8 cellular contexts compared by ENCODE assay signal in genomic region chr9:129497064-129497836, GRCh38.
DNase-seq lines count a peak whose midpoint lies in the region; ATAC-seq, FAIRE-seq and TF ChIP-seq lines count a peak whose summit lies in the region.

No MANE protein-coding gene starts in this region.

- H3K4me1 ChIP-seq in Caco-2 (peaks cover 53% of the 10 kb centered on the region), left lung (peaks cover 30 to 64% of the 10 kb centered on the region in 2 donors), subcutaneous abdominal adipose tissue (ENCODE audit: control insufficient read depth in 5 of 5, insufficient read depth in 5 of 5, low read length in 5 of 5) (peaks cover 9 to 75% (median 62%) of the 10 kb centered on the region in 5 donors)

- H3K36me3 ChIP-seq in Caco-2 (ENCODE audit: control insufficient read depth, insufficient read depth, low read length) (no peaks in the 10 kb centered on the region), bronchial epithelial cell (ENCODE audit: control insufficient read depth, insufficient read depth, low read length) (peaks cover 2% of the 10 kb centered on the region), left lung (peaks cover 0 to 24% of the 10 kb centered on the region in 2 donors), subcutaneous abdominal adipose tissue (ENCODE audit: control insufficient read depth in 5 of 5, insufficient read depth in 5 of 5, low read length in 5 of 5) (peaks cover 0 to 15% (median 9%) of the 10 kb centered on the region in 5 donors)

- peak overlapping the region; percentile 79 for H3K27ac Mint-ChIP-seq in Caco-2 (ENCODE audit: unreplicated experiment)

- peaks cover 41% of the 10 kb centered on the region for H3K4me1 Mint-ChIP-seq in Caco-2 (ENCODE audit: low read depth, unreplicated experiment)

- peak overlapping the region; percentile 75 for H3K4me3 Mint-ChIP-seq in Caco-2 (ENCODE audit: unreplicated experiment)

- H3K4me3 ChIP-seq in Caco-2 (ENCODE audit: low read depth, low read length) (peak overlapping the region; percentile 50), bronchial epithelial cell (ENCODE audit: low read depth, low read length) (peak overlapping the region; percentile 71), left lung (peak overlapping the region; percentile 47 to 59), subcutaneous abdominal adipose tissue (ENCODE audit: low read depth in 1 of 5, low read length in 5 of 5) (peak overlapping the region; percentile 66 to 84 (median 77))

- intact Hi-C loops in Caco-2 (cut with micrococcal nuclease; ENCODE audit: unreplicated experiment) = loop anchor here (2.0 to 5.0 kb wide), 2 partner anchors 72 to 100 kb away; no protein-coding TSS in a partner anchor
- intact Hi-C loops in left lung (cut with DNase I) = loop anchor here in 1 of 2 donors (5.0 kb wide), 1 partner anchor 110 kb away; no protein-coding TSS in a partner anchor

- H3K36me3 Mint-ChIP-seq in Caco-2 (ENCODE audit: insufficient read depth, unreplicated experiment) = peaks cover 44% of the 10 kb centered on the region

- BruUV-seq in Caco-2 (replicated peaks; lab: Mats Ljungman, UMichigan) = no TSS peak

- CTCF ChIA-PET in Caco-2 (lab: Charles Lee) = interaction anchor here (0.5 to 1.6 kb wide), 8 partner anchors 30 to 129 kb away, joined by 3 to 6 read pairs (median 3); partner anchors contain the start of gene NTMT1

- no peak for DNase-seq in Caco-2
- peak; percentile 83 for DNase-seq in NCI-H1694 treated with DMSO at 0.1 percent for 48 hours (lab: John Stamatoyannopoulos, UW)
- DNase-seq in bronchial epithelial cell (ENCODE audit: low read depth) = no peak
- DNase-seq in left lung = peak in 1 of 2 donors; percentile 72

- H3K9ac ChIP-seq in subcutaneous abdominal adipose tissue (ENCODE audit: low read length in 5 of 5) = peak overlapping the region; percentile 59 to 98 (median 73)

- H3K9me3 ChIP-seq in Caco-2 (no peaks in the 10 kb centered on the region), left lung (no peaks in the 10 kb centered on the region), subcutaneous abdominal adipose tissue (ENCODE audit: control insufficient read depth in 5 of 5, low read length in 5 of 5) (no peaks in the 10 kb centered on the region)

- ATAC-seq in left lung = peak; percentile 3
- no peak for ATAC-seq in GM18517 (IDR thresholded peaks at IDR 0.05; ENCODE audit: unreplicated experiment)
- ATAC-seq in HG02610 (IDR thresholded peaks at IDR 0.05; ENCODE audit: unreplicated experiment) = no peak
- no peak for ATAC-seq in HG02763 (IDR thresholded peaks at IDR 0.05; ENCODE audit: unreplicated experiment)

- POLR2A ChIA-PET in Caco-2 (lab: Charles Lee) = interaction anchor here (0.5 to 3.6 kb wide), 12 partner anchors 12 to 386 kb away, joined by 3 to 26 read pairs (median 6); partner anchors contain the start of genes IER5L and PTPA

- H3K27ac ChIP-seq in left lung = peak overlapping the region; percentile 94 to 99
- peak overlapping the region; percentile 97 for H3K27ac ChIP-seq in subcutaneous abdominal adipose tissue (ENCODE audit: low read depth, low read length)

- H3K27me3 ChIP-seq in Caco-2 (replicated peaks; ENCODE audit: control insufficient read depth, insufficient read depth, low read length) (no peaks in the 10 kb centered on the region), bronchial epithelial cell (ENCODE audit: control insufficient read depth, insufficient read depth, low read length) (no peaks in the 10 kb centered on the region), left lung (no peaks in the 10 kb centered on the region), subcutaneous abdominal adipose tissue (ENCODE audit: control insufficient read depth in 5 of 5, insufficient read depth in 4 of 5, low read length in 5 of 5) (no peaks in the 10 kb centered on the region)

- FAIRE-seq in bronchial epithelial cell (lab: Jason Lieb, UNC) = no peak

- H3K27me3 Mint-ChIP-seq in Caco-2 (ENCODE audit: insufficient read depth, unreplicated experiment) = no peaks in the 10 kb centered on the region

- TF ChIP-seq CTCF in Caco-2 (IDR thresholded peaks at IDR 0.05; ENCODE audit: insufficient read depth in 1 of 2, low read depth in 1 of 2, low read length in 1 of 2, severe bottlenecking in 1 of 2, unreplicated experiment in 1 of 2) (no peak), bronchial epithelial cell (IDR thresholded peaks at IDR 0.05; ENCODE audit: insufficient read depth, low read length, severe bottlenecking) (no peak), left lung (IDR thresholded peaks at IDR 0.05) (no peak)

- no peaks in the 10 kb centered on the region for H3K9me3 Mint-ChIP-seq in Caco-2 (ENCODE audit: unreplicated experiment)
